21 cellular contexts compared by ENCODE assay signal in genomic region chr21:38818336-38818723, GRCh38. TPM values are rescaled to one million over a fixed set of nuclear protein-coding genes. Genes with fewer than 3 reads are reported as not detected.
DNase-seq lines count a peak whose midpoint lies in the region; ATAC-seq and TF ChIP-seq lines count a peak whose summit lies in the region.
"Had no signal": no experiment of that assay in that cellular context is flagged by ENCODE, and none has a peak within 500 bp of the region (broad histone marks: within the 10 kb centered on the region; RNA-seq: fewer than 3 reads in every experiment).

No MANE protein-coding gene starts in this region.

- H3K4me2 ChIP-seq in hepatocyte, result no peak overlapping the region

- ATAC-seq in natural killer cell treated with Interleukin-12 subunit alpha and Interleukin-12 subunit beta and Interleukin-15 and Interleukin-18, amount 100 ng/mL, for 72 hours, result no peak
- no peak for ATAC-seq in GM19351 (IDR thresholded peaks at IDR 0.05; ENCODE audit: unreplicated experiment)
- ATAC-seq: stimulated activated naive B cell treated with anti-CD40 and anti-IgM and Interleukin-4, amounts not matched to agents 10 μg/mL and 1 μg/mL and 100 μg/mL, for 72 hours had no signal

- H3K27ac ChIP-seq in RWPE1, result peak overlapping the region; percentile 77
- H3K27ac ChIP-seq in hepatocyte, result peak overlapping the region; percentile 71
- peak overlapping the region; percentile 57 for H3K27ac ChIP-seq in rectal smooth muscle tissue (ENCODE audit: low read depth, low read length)
- H3K27ac ChIP-seq in urinary bladder (ENCODE audit: low read depth), result peak overlapping the region; percentile 18
- H3K27ac ChIP-seq: HL-60, uterus had no signal

- H3K9ac ChIP-seq in rectal smooth muscle tissue (ENCODE audit: low read length), result no peak overlapping the region

- CTCF ChIA-PET in RWPE1 (lab: Yijun Ruan, JAX), result no interaction called here

- peaks cover 2% of the 10 kb centered on the region for H3K4me1 ChIP-seq in hepatocyte (ENCODE audit: insufficient read depth)
- peaks cover 14% of the 10 kb centered on the region for H3K4me1 ChIP-seq in rectal smooth muscle tissue (ENCODE audit: control insufficient read depth, insufficient read depth, low read length)
- no peaks in the 10 kb centered on the region for H3K4me1 ChIP-seq in urinary bladder (ENCODE audit: insufficient read depth)
- H3K4me1 ChIP-seq: HAP-1 had no signal

- H3K27me3 ChIP-seq in hepatocyte (no peaks in the 10 kb centered on the region), rectal smooth muscle tissue (ENCODE audit: control insufficient read depth, insufficient read depth, low read length) (no peaks in the 10 kb centered on the region)
- H3K27me3 ChIP-seq: uterus had no signal

- POLR2A ChIA-PET in RWPE1 (lab: Yijun Ruan, JAX; ENCODE audit: low non-redundant PET), result interaction anchor here (1.0 kb wide), 1 partner anchor 13 kb away, joined by 3 read pairs; the partner anchor contains the start of gene ETS2

- no peaks in the 10 kb centered on the region for H3K27me3 Mint-ChIP-seq in natural killer cell treated with Interleukin-12 subunit alpha and Interleukin-12 subunit beta and Interleukin-15 and Interleukin-18, amount 100 ng/mL, for 72 hours
- H3K27me3 Mint-ChIP-seq: activated B cell treated with CpG ODN at 0.5 μM for 24 hours; activated naive CD4-positive, alpha-beta T cell treated with anti-CD3 and anti-CD28 coated beads, Interleukin-2, amount 50 U/mL, for 24 hours; stimulated activated naive B cell treated with anti-CD40 and anti-IgM and Interleukin-4, amounts not matched to agents 10 μg/mL and 1 μg/mL and 100 μg/mL, for 72 hours had no signal

- peaks cover 0 to 2% of the 10 kb centered on the region in 2 donors for H3K4me1 Mint-ChIP-seq in natural killer cell treated with Interleukin-12 subunit alpha and Interleukin-12 subunit beta and Interleukin-15 and Interleukin-18, amount 100 ng/mL, for 72 hours (ENCODE audit: low read depth in 2 of 2)
- H3K4me1 Mint-ChIP-seq: activated B cell treated with CpG ODN at 0.5 μM for 24 hours; activated naive CD4-positive, alpha-beta T cell treated with anti-CD3 and anti-CD28 coated beads, Interleukin-2, amount 50 U/mL, for 24 hours; immature natural killer cell; stimulated activated naive B cell treated with anti-CD40 and anti-IgM and Interleukin-4, amounts not matched to agents 10 μg/mL and 1 μg/mL and 100 μg/mL, for 72 hours had no signal

- H2AFZ ChIP-seq in hepatocyte, result no peak overlapping the region

- TF ChIP-seq CTCF in RWPE1 (conservative IDR thresholded peaks at IDR 0.05; ENCODE audit: low read depth) (no peak), hepatocyte (IDR thresholded peaks at IDR 0.05; ENCODE audit: poor library complexity) (no peak)

- DNase-seq in RWPE1 (ENCODE audit: low spot score) (no peak), hepatocyte (ENCODE audit: low spot score) (no peak), NCI-H2227 (lab: John Stamatoyannopoulos, UW; ENCODE audit: unreplicated experiment) (no peak)
- DNase-seq in natural killer cell treated with Interleukin-12 subunit alpha and Interleukin-12 subunit beta and Interleukin-15 and Interleukin-18, amount 100 ng/mL, for 72 hours (ENCODE audit: low spot score), result no peak
- DNase-seq: activated B cell treated with CpG ODN at 0.5 μM for 24 hours; activated T-cell treated with anti-CD3 and anti-CD28 coated beads, Interleukin-2, amount 50 U/mL, for 48 hours; Calu3; immature natural killer cell; KBM-7; NCI-H1930; NCI-H446 treated with DMSO at 0.1 percent for 48 hours; nephron progenitor cell; SHP77 treated with DMSO at 0.1 percent for 48 hours; stimulated activated naive B cell treated with anti-CD40 and anti-IgM and Interleukin-4, amounts not matched to agents 10 μg/mL and 1 μg/mL and 100 μg/mL, for 72 hours had no signal

- H3K9me3 ChIP-seq in hepatocyte (ENCODE audit: low read depth), result no peaks in the 10 kb centered on the region
- H3K9me3 ChIP-seq: HAP-1, uterus had no signal

- H3K36me3 Mint-ChIP-seq in natural killer cell treated with Interleukin-12 subunit alpha and Interleukin-12 subunit beta and Interleukin-15 and Interleukin-18, amount 100 ng/mL, for 72 hours, result peaks cover 46% of the 10 kb centered on the region

- H3K36me3 ChIP-seq in hepatocyte (replicated peaks; ENCODE audit: insufficient read depth, low read depth) (peaks cover 13% of the 10 kb centered on the region), rectal smooth muscle tissue (ENCODE audit: control insufficient read depth, insufficient read depth, low read length) (peaks cover 70% of the 10 kb centered on the region), urinary bladder (ENCODE audit: insufficient read depth) (peaks cover 19% of the 10 kb centered on the region)
- H3K36me3 ChIP-seq: uterus had no signal

- H3K27ac Mint-ChIP-seq in natural killer cell treated with Interleukin-12 subunit alpha and Interleukin-12 subunit beta and Interleukin-15 and Interleukin-18, amount 100 ng/mL, for 72 hours, result no peak overlapping the region
- H3K27ac Mint-ChIP-seq: activated B cell treated with CpG ODN at 0.5 μM for 24 hours; activated naive CD4-positive, alpha-beta T cell treated with anti-CD3 and anti-CD28 coated beads, Interleukin-2, amount 50 U/mL, for 24 hours; stimulated activated naive B cell treated with anti-CD40 and anti-IgM and Interleukin-4, amounts not matched to agents 10 μg/mL and 1 μg/mL and 100 μg/mL, for 72 hours had no signal

- peaks cover 42% of the 10 kb centered on the region for H3K79me2 ChIP-seq in hepatocyte

- WGBS in hepatocyte (ENCODE audit: low lambda C conversion rate, missing lambda C conversion rate), result 98% methylated on average over 10 of the region's 10 CpGs
- 92% methylated on average over 10 of the region's 10 CpGs for WGBS in urinary bladder

- H3K9me3 Mint-ChIP-seq in natural killer cell treated with Interleukin-12 subunit alpha and Interleukin-12 subunit beta and Interleukin-15 and Interleukin-18, amount 100 ng/mL, for 72 hours, result no peaks in the 10 kb centered on the region
- H3K9me3 Mint-ChIP-seq: activated B cell treated with CpG ODN at 0.5 μM for 24 hours; activated naive CD4-positive, alpha-beta T cell treated with anti-CD3 and anti-CD28 coated beads, Interleukin-2, amount 50 U/mL, for 24 hours; immature natural killer cell; nephron progenitor cell had no signal

- H3K9me2 ChIP-seq in hepatocyte (replicated peaks; ENCODE audit: insufficient read depth), result no peaks in the 10 kb centered on the region

- H3K4me3 ChIP-seq in hepatocyte (no peak overlapping the region), rectal smooth muscle tissue (ENCODE audit: low read length) (no peak overlapping the region), urinary bladder (ENCODE audit: low read depth, low read length) (no peak overlapping the region)
- H3K4me3 ChIP-seq: HAP-1, uterus had no signal

- H4K20me1 ChIP-seq in hepatocyte (ENCODE audit: insufficient read depth, poor library complexity, severe bottlenecking), result no peaks in the 10 kb centered on the region

- no peak overlapping the region for H3K4me3 Mint-ChIP-seq in natural killer cell treated with Interleukin-12 subunit alpha and Interleukin-12 subunit beta and Interleukin-15 and Interleukin-18, amount 100 ng/mL, for 72 hours
- H3K4me3 Mint-ChIP-seq: activated B cell treated with CpG ODN at 0.5 μM for 24 hours; activated naive CD4-positive, alpha-beta T cell treated with anti-CD3 and anti-CD28 coated beads, Interleukin-2, amount 50 U/mL, for 24 hours; immature natural killer cell; nephron progenitor cell; stimulated activated naive B cell treated with anti-CD40 and anti-IgM and Interleukin-4, amounts not matched to agents 10 μg/mL and 1 μg/mL and 100 μg/mL, for 72 hours had no signal

RNA-seq across cellular contexts. Expression of gene ETS2, which starts 12.6 kb away (rescaled TPM):
- total RNA-seq in hepatocyte, result 91.9 and 95.1 TPM in 2 replicates
- 104 and 106 TPM in 2 replicates for polyA plus RNA-seq in hepatocyte
- 91.7 TPM for total RNA-seq in urinary bladder
- polyA plus RNA-seq in urinary bladder, result 113 TPM
- 10 to 100 TPM; 22.9 to 25.2 TPM for total RNA-seq in natural killer cell treated with Interleukin-12 subunit alpha and Interleukin-12 subunit beta and Interleukin-15 and Interleukin-18, amount 100 ng/mL, for 72 hours

Comparison
In these comparisons a context has a peak if more than half of its experiments do, and no peak if none do; other contexts are left out.
1. H3K27ac ChIP-seq: peak in every context shown above with its lines; median percentile 77 in RWPE1; 71 in hepatocyte; 57 in rectal smooth muscle tissue; 18 in urinary bladder.